ENCODE assay signal across 12 cellular contexts in the genomic region with DNA sequence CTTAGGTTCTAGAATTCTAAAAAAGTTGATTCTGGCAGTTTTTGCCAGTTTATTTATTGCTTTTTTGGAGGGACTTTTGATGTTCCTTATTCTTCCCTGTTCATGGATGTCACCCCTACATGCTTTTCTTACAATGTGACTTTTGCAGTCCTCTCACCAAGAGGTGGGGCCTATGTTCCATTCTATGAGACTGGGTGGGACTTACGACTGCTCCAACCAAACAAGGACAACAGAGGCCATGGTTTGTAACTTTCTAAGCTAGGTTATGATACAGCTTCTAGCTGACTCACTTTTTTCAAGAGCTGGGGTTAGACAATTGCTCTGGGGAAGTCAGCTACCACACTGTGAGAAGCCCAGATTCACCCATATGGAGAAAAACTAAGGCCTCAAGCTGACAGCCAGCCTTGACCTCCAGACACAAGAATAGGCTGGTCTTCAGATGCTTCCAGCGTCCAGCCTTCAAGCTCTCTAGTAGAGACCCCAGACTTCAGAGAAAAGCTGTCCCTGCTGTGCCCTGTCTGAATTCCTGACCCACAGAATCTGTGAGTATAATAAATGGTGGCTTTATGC. TPM values are rescaled to one million over a fixed set of nuclear protein-coding genes. Genes with fewer than 3 reads are reported as not detected.
DNase-seq lines count a peak whose midpoint lies in the region; ATAC-seq and TF ChIP-seq lines count a peak whose summit lies in the region.
"Had no signal": no experiment of that assay in that cellular context is flagged by ENCODE, and none has a peak within 500 bp of the region (broad histone marks: within the 10 kb centered on the region; RNA-seq: fewer than 3 reads in every experiment).

No MANE protein-coding gene starts in this region.

- H3K9ac ChIP-seq in HUES48 (ENCODE audit: low read depth, low read length): no peak overlapping the region
- H3K9ac ChIP-seq in liver (ENCODE audit: low read depth in 1 of 2, low read length in 2 of 2): no peak overlapping the region

- peaks cover 6% of the 10 kb centered on the region for H3K36me3 Mint-ChIP-seq in chondrocyte (ENCODE audit: low read depth)

- H3K9me3 ChIP-seq in HUES48 (ENCODE audit: control insufficient read depth, insufficient read depth, low read length) (no peaks in the 10 kb centered on the region), liver (ENCODE audit: control insufficient read depth in 4 of 4, low read length in 3 of 4) (no peaks in the 10 kb centered on the region), lower lobe of right lung (no peaks in the 10 kb centered on the region)

- TF ChIP-seq RAD21 in liver (IDR thresholded peaks at IDR 0.05): peak; percentile 24 to 39

- no peaks in the 10 kb centered on the region for H3K27me3 ChIP-seq in HUES48 (ENCODE audit: control insufficient read depth, insufficient read depth, low read length)
- no peaks in the 10 kb centered on the region for H3K27me3 ChIP-seq in liver (ENCODE audit: control insufficient read depth in 4 of 4, insufficient read depth in 4 of 4, low read length in 3 of 4)
- H3K27me3 ChIP-seq in lower lobe of right lung (ENCODE audit: low read depth): no peaks in the 10 kb centered on the region

- ATAC-seq in lower lobe of right lung (no peak), HG02973 (IDR thresholded peaks at IDR 0.05; ENCODE audit: unreplicated experiment) (no peak)
- ATAC-seq: T-cell had no signal

- H3K27ac ChIP-seq in HUES48 (ENCODE audit: low read depth, low read length) (peak overlapping the region; percentile 14), liver (ENCODE audit: low read depth in 1 of 2, low read length in 2 of 2) (no peak overlapping the region), lower lobe of right lung (no peak overlapping the region)
- H3K27ac ChIP-seq: epithelial cell of prostate had no signal

- H3K4me3 ChIP-seq in AG09309 (ENCODE audit: control insufficient read depth, low read depth, low read length): no peak overlapping the region
- no peak overlapping the region for H3K4me3 ChIP-seq in HUES48 (ENCODE audit: low read depth, low read length)
- no peak overlapping the region for H3K4me3 ChIP-seq in liver (ENCODE audit: low read depth in 1 of 3, low read length in 3 of 3)
- no peak overlapping the region for H3K4me3 ChIP-seq in lower lobe of right lung

- H3K9me3 Mint-ChIP-seq in chondrocyte (ENCODE audit: low read depth): no peaks in the 10 kb centered on the region
- H3K9me3 Mint-ChIP-seq: T-cell had no signal

- WGBS in liver: 83% methylated on average over 2 of the region's 2 CpGs

- no peaks in the 10 kb centered on the region for H3K4me1 ChIP-seq in HUES48 (ENCODE audit: control insufficient read depth, insufficient read depth, low read length)
- no peaks in the 10 kb centered on the region for H3K4me1 ChIP-seq in liver (ENCODE audit: control insufficient read depth in 4 of 4, insufficient read depth in 4 of 4, low read length in 3 of 4)
- H3K4me1 ChIP-seq in lower lobe of right lung: no peaks in the 10 kb centered on the region

- no peaks in the 10 kb centered on the region for H3K27me3 Mint-ChIP-seq in chondrocyte (ENCODE audit: low read depth)
- H3K27me3 Mint-ChIP-seq: T-cell had no signal

- no peaks in the 10 kb centered on the region for H3K4me1 Mint-ChIP-seq in chondrocyte (ENCODE audit: low read depth)
- H3K4me1 Mint-ChIP-seq: T-cell had no signal

- H3K4me3 Mint-ChIP-seq in chondrocyte (ENCODE audit: unreplicated experiment): no peak overlapping the region
- H3K4me3 Mint-ChIP-seq: T-cell had no signal

- no peak for TF ChIP-seq CTCF in AG09309 (IDR thresholded peaks at IDR 0.05; ENCODE audit: control insufficient read depth, insufficient read depth, low read depth, low read length, missing control alignments)
- peak; percentile 45 for TF ChIP-seq CTCF in chondrocyte (IDR thresholded peaks at IDR 0.05)
- TF ChIP-seq CTCF in liver (IDR thresholded peaks at IDR 0.05; ENCODE audit: low read depth, low read length, missing input control): no peak
- no peak for TF ChIP-seq CTCF in lower lobe of right lung (IDR thresholded peaks at IDR 0.05)

- no peak overlapping the region for H3K27ac Mint-ChIP-seq in chondrocyte (ENCODE audit: unreplicated experiment)

- intact Hi-C loops in lower lobe of right lung (cut with DNase I): loop anchor here (10.0 kb wide), 1 partner anchor 265 kb away; no protein-coding TSS in a partner anchor

- DNase-seq in AG09309 (ENCODE audit: low read depth) (peak; percentile 52), chondrocyte (ENCODE audit: low spot score) (no peak), 8988T (no peak), lower lobe of right lung (no peak)
- no peak for DNase-seq in activated T-cell treated with anti-CD3 and anti-CD28 coated beads, Interleukin-2, amount 50 U/mL, for 1 hour
- DNase-seq: activated gamma-delta T cell, NCI-H2171, T-cell had no signal

- H3K36me3 ChIP-seq in HUES48 (ENCODE audit: control insufficient read depth, insufficient read depth, low read length) (peaks cover 6% of the 10 kb centered on the region; the same call in 1 of the 2 replicates), liver (ENCODE audit: control insufficient read depth in 4 of 4, insufficient read depth in 3 of 4, low read depth in 1 of 4, low read length in 3 of 4) (peaks cover 0 to 2% (median 0%) of the 10 kb centered on the region in 4 donors), lower lobe of right lung (no peaks in the 10 kb centered on the region)

TF ChIP-seq in liver, 16 proteins besides CTCF, POLR2A, EP300 and RAD21:
- TF ChIP-seq JUND (IDR thresholded peaks at IDR 0.05) (no peak), HNF4G (IDR thresholded peaks at IDR 0.05) (no peak), EGR1 (IDR thresholded peaks at IDR 0.05; ENCODE audit: low read depth in 2 of 2) (no peak), FOXA2 (IDR thresholded peaks at IDR 0.05) (no peak), HNF4A (conservative IDR thresholded peaks at IDR 0.05) (no peak), FOXA1 (IDR thresholded peaks at IDR 0.05) (no peak)
- TF ChIP-seq, protein P1, sequence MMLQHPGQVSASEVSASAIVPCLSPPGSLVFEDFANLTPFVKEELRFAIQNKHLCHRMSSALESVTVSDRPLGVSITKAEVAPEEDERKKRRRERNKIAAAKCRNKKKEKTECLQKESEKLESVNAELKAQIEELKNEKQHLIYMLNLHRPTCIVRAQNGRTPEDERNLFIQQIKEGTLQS (IDR thresholded peaks at IDR 0.05): no peak
- TF ChIP-seq, protein P2, sequence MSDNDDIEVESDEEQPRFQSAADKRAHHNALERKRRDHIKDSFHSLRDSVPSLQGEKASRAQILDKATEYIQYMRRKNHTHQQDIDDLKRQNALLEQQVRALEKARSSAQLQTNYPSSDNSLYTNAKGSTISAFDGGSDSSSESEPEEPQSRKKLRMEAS (IDR thresholded peaks at IDR 0.05): no peak

RNA-seq across cellular contexts. Expression of a gene that starts 39.5 kb away (rescaled TPM):
- 32.2 to 33.6 TPM (median 33.1 TPM) in 3 replicates for total RNA-seq in chondrocyte
- 10 to 100 TPM; 13.1 to 20.0 TPM for total RNA-seq in liver
- 10 to 100 TPM; 12.1 to 12.4 TPM for polyA plus RNA-seq in liver
- total RNA-seq in lower lobe of right lung: 23.7 TPM

RNA-seq across cellular contexts. Expression of a gene that starts 39.6 kb away (rescaled TPM):
- total RNA-seq in chondrocyte: 206 to 325 TPM (median 211 TPM) in 3 replicates
- 10 to 100 TPM; 57.4 to 57.9 TPM for total RNA-seq in liver
- polyA plus RNA-seq in liver: 10 to 100 TPM; 53.1 to 57.9 TPM
- 140 TPM for total RNA-seq in lower lobe of right lung
